21 cellular contexts compared by ENCODE assay signal in genomic region chr14:104361101-104361591, GRCh38.
DNase-seq lines count a peak whose midpoint lies in the region; ATAC-seq and TF ChIP-seq lines count a peak whose summit lies in the region.
"Had no signal": no experiment of that assay in that cellular context is flagged by ENCODE, and none has a peak within 500 bp of the region (broad histone marks: within the 10 kb centered on the region; RNA-seq: fewer than 3 reads in every experiment).

No MANE protein-coding gene starts in this region.

- peak overlapping the region in 6 of 11 experiments; percentile 8 to 46 (median 28); a peak in 9 of 22 replicates for H3K4me2 ChIP-seq in BLaER1 treated with 17β-estradiol and CSF1 and Interleukin-3, amounts not matched to agents 10 nM and 100 nM

- H4K20me1 ChIP-seq in BLaER1 treated with 17β-estradiol and CSF1 and Interleukin-3, amounts not matched to agents 10 nM and 100 nM: peaks cover 0 to 8% (median 0%) of the 10 kb centered on the region in 11 experiments; a peak in 2 of 22 replicates

- H3K4me3 ChIP-seq in BLaER1 treated with 17β-estradiol and CSF1 and Interleukin-3, amounts not matched to agents 10 nM and 100 nM: no peak overlapping the region
- H3K4me3 ChIP-seq in dorsolateral prefrontal cortex: no peak overlapping the region
- H3K4me3 ChIP-seq: pancreas, SJSA1, thyroid gland had no signal

- no peaks in the 10 kb centered on the region for H3K27me3 ChIP-seq in BLaER1 treated with 17β-estradiol and CSF1 and Interleukin-3, amounts not matched to agents 10 nM and 100 nM
- H3K27me3 ChIP-seq in dorsolateral prefrontal cortex: peaks cover 0 to 10% (median 0%) of the 10 kb centered on the region in 45 donors
- H3K27me3 ChIP-seq: pancreas, SJSA1, thyroid gland had no signal

- H3K36me3 Mint-ChIP-seq in activated T-cell treated with anti-CD3 and anti-CD28 coated beads, Interleukin-2, amount 50 U/mL, for 4 hours (ENCODE audit: insufficient read depth): no peaks in the 10 kb centered on the region
- H3K36me3 Mint-ChIP-seq: CD8-positive, alpha-beta T cell had no signal

- no peaks in the 10 kb centered on the region for H3K4me1 Mint-ChIP-seq in activated T-cell treated with anti-CD3 and anti-CD28 coated beads, Interleukin-2, amount 50 U/mL, for 4 hours (ENCODE audit: low read depth)
- H3K4me1 Mint-ChIP-seq: activated T-helper 17 cell treated with anti-CD3 and anti-CD28 coated beads, Interleukin-2, amount 50 U/mL, for 72 hours; central memory CD8-positive, alpha-beta T cell; stimulated activated naive CD8-positive, alpha-beta T cell treated with anti-CD3 and anti-CD28 coated beads, Interleukin-15, amount 100 ng/mL, for 72 hours had no signal

- H3K36me3 ChIP-seq in BLaER1 treated with 17β-estradiol and CSF1 and Interleukin-3, amounts not matched to agents 10 nM and 100 nM: no peaks in the 10 kb centered on the region
- H3K36me3 ChIP-seq: pancreas, SJSA1, thyroid gland had no signal

- peaks cover 1% of the 10 kb centered on the region for H3K27me3 Mint-ChIP-seq in activated T-cell treated with anti-CD3 and anti-CD28 coated beads, Interleukin-2, amount 50 U/mL, for 4 hours (ENCODE audit: low read depth)
- H3K27me3 Mint-ChIP-seq: activated T-helper 17 cell treated with anti-CD3 and anti-CD28 coated beads, Interleukin-2, amount 50 U/mL, for 72 hours; stimulated activated naive CD8-positive, alpha-beta T cell treated with anti-CD3 and anti-CD28 coated beads, Interleukin-15, amount 100 ng/mL, for 72 hours had no signal

- ATAC-seq in activated T-cell treated with anti-CD3 and anti-CD28 coated beads, Interleukin-2, amount 50 U/mL, for 4 hours: no peak
- no peak for ATAC-seq in HG02588 (IDR thresholded peaks at IDR 0.05; ENCODE audit: unreplicated experiment)
- ATAC-seq: activated CD4-positive, CD25-positive, alpha-beta regulatory T cell treated with anti-CD3 and anti-CD28 coated beads, Interleukin-2, amount 50 U/mL, for 24 hours; activated T-helper 17 cell treated with anti-CD3 and anti-CD28 coated beads, Interleukin-2, amount 50 U/mL, for 72 hours; CD8-positive, alpha-beta T cell; pancreas; stimulated activated naive CD8-positive, alpha-beta T cell treated with anti-CD3 and anti-CD28 coated beads, Interleukin-15, amount 100 ng/mL, for 72 hours had no signal

- H3K4me3 Mint-ChIP-seq in activated T-cell treated with anti-CD3 and anti-CD28 coated beads, Interleukin-2, amount 50 U/mL, for 4 hours: no peak overlapping the region
- H3K4me3 Mint-ChIP-seq: activated T-helper 17 cell treated with anti-CD3 and anti-CD28 coated beads, Interleukin-2, amount 50 U/mL, for 72 hours; CD8-positive, alpha-beta T cell; central memory CD8-positive, alpha-beta T cell; stimulated activated naive CD8-positive, alpha-beta T cell treated with anti-CD3 and anti-CD28 coated beads, Interleukin-15, amount 100 ng/mL, for 72 hours had no signal

- H3K9ac ChIP-seq in BLaER1 treated with 17β-estradiol and CSF1 and Interleukin-3, amounts not matched to agents 10 nM and 100 nM: no peak overlapping the region

- H3K27ac ChIP-seq in BLaER1 treated with 17β-estradiol and CSF1 and Interleukin-3, amounts not matched to agents 10 nM and 100 nM: no peak overlapping the region
- no peak overlapping the region for H3K27ac ChIP-seq in dorsolateral prefrontal cortex
- H3K27ac ChIP-seq: pancreas, SJSA1, thyroid gland had no signal

- intact Hi-C loops in dorsolateral prefrontal cortex (cut with DNase I): loop anchor here in 1 of 2 donors (5.0 kb wide), 1 partner anchor 34 kb away; no protein-coding TSS in a partner anchor

- no peaks in the 10 kb centered on the region for H3K9me3 Mint-ChIP-seq in activated T-cell treated with anti-CD3 and anti-CD28 coated beads, Interleukin-2, amount 50 U/mL, for 4 hours
- H3K9me3 Mint-ChIP-seq: activated T-helper 17 cell treated with anti-CD3 and anti-CD28 coated beads, Interleukin-2, amount 50 U/mL, for 72 hours; CD8-positive, alpha-beta T cell; central memory CD8-positive, alpha-beta T cell; stimulated activated naive CD8-positive, alpha-beta T cell treated with anti-CD3 and anti-CD28 coated beads, Interleukin-15, amount 100 ng/mL, for 72 hours had no signal

- peak; percentile 3 for DNase-seq in activated T-cell treated with anti-CD3 and anti-CD28 coated beads, Interleukin-2, amount 50 U/mL, for 4 hours
- no peak for DNase-seq in activated T-cell treated with anti-CD3 and anti-CD28 coated beads, Interleukin-2, amount 50 U/mL, for 48 hours
- DNase-seq in dorsolateral prefrontal cortex (peak in 6 of 10 donors; percentile 1 to 31 (median 27)), retina (peak; percentile 18), SW 1271 (lab: John Stamatoyannopoulos, UW) (no peak), NCI-H748 (lab: John Stamatoyannopoulos, UW; ENCODE audit: unreplicated experiment) (no peak)
- DNase-seq: activated CD4-positive, alpha-beta T cell treated with anti-CD3 and anti-CD28 coated beads, Interleukin-2, amount 50 U/mL, for 4 hours; CD8-positive, alpha-beta T cell; GOT3; NCI-H146; NCI-H345; NCI-H748 treated with DMSO at 0.1 percent for 48 hours; stimulated activated naive CD8-positive, alpha-beta T cell treated with anti-CD3 and anti-CD28 coated beads, Interleukin-15, amount 100 ng/mL, for 72 hours; thyroid gland had no signal

- H3K4me1 ChIP-seq in BLaER1 treated with 17β-estradiol and CSF1 and Interleukin-3, amounts not matched to agents 10 nM and 100 nM: peaks cover 0 to 30% (median 7%) of the 10 kb centered on the region in 10 experiments; a peak in 10 of 20 replicates
- H3K4me1 ChIP-seq: pancreas, SJSA1, thyroid gland had no signal

- H3K9me3 ChIP-seq in BLaER1 treated with 17β-estradiol and CSF1 and Interleukin-3, amounts not matched to agents 10 nM and 100 nM (replicated peaks in 1 of 11): peaks cover 0 to 12% (median 4%) of the 10 kb centered on the region in 11 experiments; a peak in 10 of 22 replicates
- H3K9me3 ChIP-seq: pancreas, SJSA1, thyroid gland had no signal

- no peak for TF ChIP-seq CTCF in dorsolateral prefrontal cortex (IDR thresholded peaks at IDR 0.05 in 54 of 56, conservative IDR thresholded peaks at IDR 0.05 in 2 of 56; ENCODE audit: low read depth in 1 of 56, partially characterized antibody in 56 of 56)

Comparison
In these comparisons a context has a peak if more than half of its experiments do, and no peak if none do; other contexts are left out.
1. DNase-seq: peak in activated T-cell treated with anti-CD3 and anti-CD28 coated beads, Interleukin-2, amount 50 U/mL, for 4 hours (single experiment), dorsolateral prefrontal cortex (6 of 10) and retina (single experiment); none in activated T-cell treated with anti-CD3 and anti-CD28 coated beads, Interleukin-2, amount 50 U/mL, for 48 hours (0 of 2), SW 1271 (0 of 2) and NCI-H748 (single experiment).